ENCODE assay signal across 3 cellular contexts in the genomic region with DNA sequence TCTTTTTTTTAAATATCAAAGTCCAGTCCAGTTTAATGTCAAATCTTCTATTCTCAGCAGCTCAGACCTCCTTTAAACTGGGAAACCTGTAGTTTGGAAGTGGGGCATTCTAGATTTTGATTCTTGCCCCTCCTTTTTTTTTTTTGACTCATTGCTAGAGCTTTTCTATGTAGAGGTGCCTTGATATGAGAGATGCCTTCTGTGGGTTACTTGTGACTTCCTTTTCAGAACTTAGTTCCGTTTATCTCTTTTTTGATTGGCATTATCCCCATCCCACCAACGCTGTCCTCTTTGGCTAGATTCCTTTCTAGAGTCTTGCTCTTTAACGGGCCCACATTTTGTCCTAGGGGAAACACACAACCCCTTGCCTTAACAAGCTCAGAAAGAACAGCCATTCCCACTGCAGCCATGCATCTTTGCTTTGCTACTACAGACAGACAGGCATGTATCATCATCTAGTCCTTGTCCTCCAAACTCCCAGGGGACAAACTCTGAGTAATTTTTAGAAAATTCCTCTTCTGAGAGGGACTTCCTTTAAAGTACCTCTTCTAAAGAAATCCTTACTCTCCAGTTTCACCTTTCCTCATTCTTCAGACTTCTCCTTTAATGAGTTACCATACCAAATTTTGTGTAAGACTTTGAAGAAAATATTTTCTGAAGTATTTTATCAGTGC.
TF ChIP-seq lines count a peak whose summit lies in the region.

No MANE protein-coding gene starts in this region.

TF ChIP-seq in SK-N-SH, 30 proteins besides CTCF, POLR2A, EP300 and RAD21 (continued from another document and continues in another):
- TF ChIP-seq RXRA (IDR thresholded peaks at IDR 0.05; ENCODE audit: borderline replicate concordance, low read depth) (no peak), POLR2AphosphoS5 (IDR thresholded peaks at IDR 0.05; ENCODE audit: low read depth, low read length) (no peak), SMC3 (IDR thresholded peaks at IDR 0.05; ENCODE audit: low read depth, low read length) (no peak), EZH2phosphoT487 (IDR thresholded peaks at IDR 0.05; ENCODE audit: borderline replicate concordance, low read depth) (no peak), GABPA (IDR thresholded peaks at IDR 0.05; ENCODE audit: low read depth) (no peak), FOXM1 (IDR thresholded peaks at IDR 0.05; ENCODE audit: low read depth) (no peak), TEAD4 (IDR thresholded peaks at IDR 0.05; ENCODE audit: borderline replicate concordance, insufficient read depth) (no peak), MEF2A (IDR thresholded peaks at IDR 0.05; ENCODE audit: borderline replicate concordance, low read depth) (no peak), NRF1 (IDR thresholded peaks at IDR 0.05; ENCODE audit: low read depth, low read length) (no peak), GATA2 (CRISPR knock-in tag; IDR thresholded peaks at IDR 0.05) (no peak)
- TF ChIP-seq, protein P1, sequence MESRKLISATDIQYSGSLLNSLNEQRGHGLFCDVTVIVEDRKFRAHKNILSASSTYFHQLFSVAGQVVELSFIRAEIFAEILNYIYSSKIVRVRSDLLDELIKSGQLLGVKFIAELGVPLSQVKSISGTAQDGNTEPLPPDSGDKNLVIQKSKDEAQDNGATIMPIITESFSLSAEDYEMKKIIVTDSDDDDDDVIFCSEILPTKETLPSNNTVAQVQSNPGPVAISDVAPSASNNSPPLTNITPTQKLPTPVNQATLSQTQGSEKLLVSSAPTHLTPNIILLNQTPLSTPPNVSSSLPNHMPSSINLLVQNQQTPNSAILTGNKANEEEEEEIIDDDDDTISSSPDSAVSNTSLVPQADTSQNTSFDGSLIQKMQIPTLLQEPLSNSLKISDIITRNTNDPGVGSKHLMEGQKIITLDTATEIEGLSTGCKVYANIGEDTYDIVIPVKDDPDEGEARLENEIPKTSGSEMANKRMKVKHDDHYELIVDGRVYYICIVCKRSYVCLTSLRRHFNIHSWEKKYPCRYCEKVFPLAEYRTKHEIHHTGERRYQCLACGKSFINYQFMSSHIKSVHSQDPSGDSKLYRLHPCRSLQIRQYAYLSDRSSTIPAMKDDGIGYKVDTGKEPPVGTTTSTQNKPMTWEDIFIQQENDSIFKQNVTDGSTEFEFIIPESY (IDR thresholded peaks at IDR 0.05; ENCODE audit: borderline replicate concordance, low read depth), result no peak
- TF ChIP-seq, protein P2, sequence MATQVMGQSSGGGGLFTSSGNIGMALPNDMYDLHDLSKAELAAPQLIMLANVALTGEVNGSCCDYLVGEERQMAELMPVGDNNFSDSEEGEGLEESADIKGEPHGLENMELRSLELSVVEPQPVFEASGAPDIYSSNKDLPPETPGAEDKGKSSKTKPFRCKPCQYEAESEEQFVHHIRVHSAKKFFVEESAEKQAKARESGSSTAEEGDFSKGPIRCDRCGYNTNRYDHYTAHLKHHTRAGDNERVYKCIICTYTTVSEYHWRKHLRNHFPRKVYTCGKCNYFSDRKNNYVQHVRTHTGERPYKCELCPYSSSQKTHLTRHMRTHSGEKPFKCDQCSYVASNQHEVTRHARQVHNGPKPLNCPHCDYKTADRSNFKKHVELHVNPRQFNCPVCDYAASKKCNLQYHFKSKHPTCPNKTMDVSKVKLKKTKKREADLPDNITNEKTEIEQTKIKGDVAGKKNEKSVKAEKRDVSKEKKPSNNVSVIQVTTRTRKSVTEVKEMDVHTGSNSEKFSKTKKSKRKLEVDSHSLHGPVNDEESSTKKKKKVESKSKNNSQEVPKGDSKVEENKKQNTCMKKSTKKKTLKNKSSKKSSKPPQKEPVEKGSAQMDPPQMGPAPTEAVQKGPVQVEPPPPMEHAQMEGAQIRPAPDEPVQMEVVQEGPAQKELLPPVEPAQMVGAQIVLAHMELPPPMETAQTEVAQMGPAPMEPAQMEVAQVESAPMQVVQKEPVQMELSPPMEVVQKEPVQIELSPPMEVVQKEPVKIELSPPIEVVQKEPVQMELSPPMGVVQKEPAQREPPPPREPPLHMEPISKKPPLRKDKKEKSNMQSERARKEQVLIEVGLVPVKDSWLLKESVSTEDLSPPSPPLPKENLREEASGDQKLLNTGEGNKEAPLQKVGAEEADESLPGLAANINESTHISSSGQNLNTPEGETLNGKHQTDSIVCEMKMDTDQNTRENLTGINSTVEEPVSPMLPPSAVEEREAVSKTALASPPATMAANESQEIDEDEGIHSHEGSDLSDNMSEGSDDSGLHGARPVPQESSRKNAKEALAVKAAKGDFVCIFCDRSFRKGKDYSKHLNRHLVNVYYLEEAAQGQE (IDR thresholded peaks at IDR 0.05; ENCODE audit: low read depth, low read length), result no peak

TF ChIP-seq in SK-N-SH treated with all-trans-retinoic acid at 6 μM for 48 hours, 23 proteins besides CTCF, POLR2A, EP300 and RAD21:
- TF ChIP-seq, protein P3, sequence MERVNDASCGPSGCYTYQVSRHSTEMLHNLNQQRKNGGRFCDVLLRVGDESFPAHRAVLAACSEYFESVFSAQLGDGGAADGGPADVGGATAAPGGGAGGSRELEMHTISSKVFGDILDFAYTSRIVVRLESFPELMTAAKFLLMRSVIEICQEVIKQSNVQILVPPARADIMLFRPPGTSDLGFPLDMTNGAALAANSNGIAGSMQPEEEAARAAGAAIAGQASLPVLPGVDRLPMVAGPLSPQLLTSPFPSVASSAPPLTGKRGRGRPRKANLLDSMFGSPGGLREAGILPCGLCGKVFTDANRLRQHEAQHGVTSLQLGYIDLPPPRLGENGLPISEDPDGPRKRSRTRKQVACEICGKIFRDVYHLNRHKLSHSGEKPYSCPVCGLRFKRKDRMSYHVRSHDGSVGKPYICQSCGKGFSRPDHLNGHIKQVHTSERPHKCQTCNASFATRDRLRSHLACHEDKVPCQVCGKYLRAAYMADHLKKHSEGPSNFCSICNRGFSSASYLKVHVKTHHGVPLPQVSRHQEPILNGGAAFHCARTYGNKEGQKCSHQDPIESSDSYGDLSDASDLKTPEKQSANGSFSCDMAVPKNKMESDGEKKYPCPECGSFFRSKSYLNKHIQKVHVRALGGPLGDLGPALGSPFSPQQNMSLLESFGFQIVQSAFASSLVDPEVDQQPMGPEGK (CRISPR knock-in tag; IDR thresholded peaks at IDR 0.05; ENCODE audit: borderline replicate concordance), result no peak
- no peak for TF ChIP-seq SNAI2 (CRISPR knock-in tag; IDR thresholded peaks at IDR 0.05)
- no peak for TF ChIP-seq GLIS3 (CRISPR knock-in tag; IDR thresholded peaks at IDR 0.05)
- no peak for TF ChIP-seq CSDC2 (CRISPR knock-in tag; IDR thresholded peaks at IDR 0.05)
- TF ChIP-seq ZFP30 (CRISPR knock-in tag; IDR thresholded peaks at IDR 0.05), result no peak
- TF ChIP-seq ISL1 (CRISPR knock-in tag; IDR thresholded peaks at IDR 0.05), result no peak
- TF ChIP-seq TOX (CRISPR knock-in tag; IDR thresholded peaks at IDR 0.05; ENCODE audit: borderline replicate concordance), result no peak
- TF ChIP-seq ARNTL (CRISPR knock-in tag; IDR thresholded peaks at IDR 0.05; ENCODE audit: borderline replicate concordance, low read depth), result no peak
- TF ChIP-seq ESRRG (CRISPR knock-in tag; IDR thresholded peaks at IDR 0.05), result no peak

TF ChIP-seq in GM12878, 131 proteins besides CTCF, POLR2A, EP300 and RAD21 (continued from another document):
- TF ChIP-seq IKZF2 (IDR thresholded peaks at IDR 0.05), result no peak
- TF ChIP-seq, protein P4, sequence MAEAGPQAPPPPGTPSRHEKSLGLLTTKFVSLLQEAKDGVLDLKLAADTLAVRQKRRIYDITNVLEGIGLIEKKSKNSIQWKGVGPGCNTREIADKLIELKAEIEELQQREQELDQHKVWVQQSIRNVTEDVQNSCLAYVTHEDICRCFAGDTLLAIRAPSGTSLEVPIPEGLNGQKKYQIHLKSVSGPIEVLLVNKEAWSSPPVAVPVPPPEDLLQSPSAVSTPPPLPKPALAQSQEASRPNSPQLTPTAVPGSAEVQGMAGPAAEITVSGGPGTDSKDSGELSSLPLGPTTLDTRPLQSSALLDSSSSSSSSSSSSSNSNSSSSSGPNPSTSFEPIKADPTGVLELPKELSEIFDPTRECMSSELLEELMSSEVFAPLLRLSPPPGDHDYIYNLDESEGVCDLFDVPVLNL (IDR thresholded peaks at IDR 0.05; ENCODE audit: low read depth, low read length), result no peak
- TF ChIP-seq, protein P5, sequence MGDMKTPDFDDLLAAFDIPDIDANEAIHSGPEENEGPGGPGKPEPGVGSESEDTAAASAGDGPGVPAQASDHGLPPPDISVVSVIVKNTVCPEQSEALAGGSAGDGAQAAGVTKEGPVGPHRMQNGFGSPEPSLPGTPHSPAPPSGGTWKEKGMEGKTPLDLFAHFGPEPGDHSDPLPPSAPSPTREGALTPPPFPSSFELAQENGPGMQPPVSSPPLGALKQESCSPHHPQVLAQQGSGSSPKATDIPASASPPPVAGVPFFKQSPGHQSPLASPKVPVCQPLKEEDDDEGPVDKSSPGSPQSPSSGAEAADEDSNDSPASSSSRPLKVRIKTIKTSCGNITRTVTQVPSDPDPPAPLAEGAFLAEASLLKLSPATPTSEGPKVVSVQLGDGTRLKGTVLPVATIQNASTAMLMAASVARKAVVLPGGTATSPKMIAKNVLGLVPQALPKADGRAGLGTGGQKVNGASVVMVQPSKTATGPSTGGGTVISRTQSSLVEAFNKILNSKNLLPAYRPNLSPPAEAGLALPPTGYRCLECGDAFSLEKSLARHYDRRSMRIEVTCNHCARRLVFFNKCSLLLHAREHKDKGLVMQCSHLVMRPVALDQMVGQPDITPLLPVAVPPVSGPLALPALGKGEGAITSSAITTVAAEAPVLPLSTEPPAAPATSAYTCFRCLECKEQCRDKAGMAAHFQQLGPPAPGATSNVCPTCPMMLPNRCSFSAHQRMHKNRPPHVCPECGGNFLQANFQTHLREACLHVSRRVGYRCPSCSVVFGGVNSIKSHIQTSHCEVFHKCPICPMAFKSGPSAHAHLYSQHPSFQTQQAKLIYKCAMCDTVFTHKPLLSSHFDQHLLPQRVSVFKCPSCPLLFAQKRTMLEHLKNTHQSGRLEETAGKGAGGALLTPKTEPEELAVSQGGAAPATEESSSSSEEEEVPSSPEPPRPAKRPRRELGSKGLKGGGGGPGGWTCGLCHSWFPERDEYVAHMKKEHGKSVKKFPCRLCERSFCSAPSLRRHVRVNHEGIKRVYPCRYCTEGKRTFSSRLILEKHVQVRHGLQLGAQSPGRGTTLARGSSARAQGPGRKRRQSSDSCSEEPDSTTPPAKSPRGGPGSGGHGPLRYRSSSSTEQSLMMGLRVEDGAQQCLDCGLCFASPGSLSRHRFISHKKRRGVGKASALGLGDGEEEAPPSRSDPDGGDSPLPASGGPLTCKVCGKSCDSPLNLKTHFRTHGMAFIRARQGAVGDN (IDR thresholded peaks at IDR 0.05), result no peak
- TF ChIP-seq CREB1 (IDR thresholded peaks at IDR 0.05; ENCODE audit: low read depth), result no peak
- no peak for TF ChIP-seq NFIC (IDR thresholded peaks at IDR 0.05; ENCODE audit: low read depth, low read length)
- TF ChIP-seq PAX8 (IDR thresholded peaks at IDR 0.05), result no peak
- TF ChIP-seq ZZZ3 (IDR thresholded peaks at IDR 0.05; ENCODE audit: control insufficient read depth, insufficient read length, low read depth), result no peak
- no peak for TF ChIP-seq TAF1 (IDR thresholded peaks at IDR 0.05; ENCODE audit: borderline replicate concordance, low read depth, low read length)
- no peak for TF ChIP-seq JUNB (IDR thresholded peaks at IDR 0.05)
- no peak for TF ChIP-seq CEBPB (IDR thresholded peaks at IDR 0.05; ENCODE audit: borderline replicate concordance in 1 of 2, low read depth in 2 of 2, low read length in 2 of 2)
- no peak for TF ChIP-seq RBBP5 (conservative IDR thresholded peaks at IDR 0.05)
- TF ChIP-seq, protein P6, sequence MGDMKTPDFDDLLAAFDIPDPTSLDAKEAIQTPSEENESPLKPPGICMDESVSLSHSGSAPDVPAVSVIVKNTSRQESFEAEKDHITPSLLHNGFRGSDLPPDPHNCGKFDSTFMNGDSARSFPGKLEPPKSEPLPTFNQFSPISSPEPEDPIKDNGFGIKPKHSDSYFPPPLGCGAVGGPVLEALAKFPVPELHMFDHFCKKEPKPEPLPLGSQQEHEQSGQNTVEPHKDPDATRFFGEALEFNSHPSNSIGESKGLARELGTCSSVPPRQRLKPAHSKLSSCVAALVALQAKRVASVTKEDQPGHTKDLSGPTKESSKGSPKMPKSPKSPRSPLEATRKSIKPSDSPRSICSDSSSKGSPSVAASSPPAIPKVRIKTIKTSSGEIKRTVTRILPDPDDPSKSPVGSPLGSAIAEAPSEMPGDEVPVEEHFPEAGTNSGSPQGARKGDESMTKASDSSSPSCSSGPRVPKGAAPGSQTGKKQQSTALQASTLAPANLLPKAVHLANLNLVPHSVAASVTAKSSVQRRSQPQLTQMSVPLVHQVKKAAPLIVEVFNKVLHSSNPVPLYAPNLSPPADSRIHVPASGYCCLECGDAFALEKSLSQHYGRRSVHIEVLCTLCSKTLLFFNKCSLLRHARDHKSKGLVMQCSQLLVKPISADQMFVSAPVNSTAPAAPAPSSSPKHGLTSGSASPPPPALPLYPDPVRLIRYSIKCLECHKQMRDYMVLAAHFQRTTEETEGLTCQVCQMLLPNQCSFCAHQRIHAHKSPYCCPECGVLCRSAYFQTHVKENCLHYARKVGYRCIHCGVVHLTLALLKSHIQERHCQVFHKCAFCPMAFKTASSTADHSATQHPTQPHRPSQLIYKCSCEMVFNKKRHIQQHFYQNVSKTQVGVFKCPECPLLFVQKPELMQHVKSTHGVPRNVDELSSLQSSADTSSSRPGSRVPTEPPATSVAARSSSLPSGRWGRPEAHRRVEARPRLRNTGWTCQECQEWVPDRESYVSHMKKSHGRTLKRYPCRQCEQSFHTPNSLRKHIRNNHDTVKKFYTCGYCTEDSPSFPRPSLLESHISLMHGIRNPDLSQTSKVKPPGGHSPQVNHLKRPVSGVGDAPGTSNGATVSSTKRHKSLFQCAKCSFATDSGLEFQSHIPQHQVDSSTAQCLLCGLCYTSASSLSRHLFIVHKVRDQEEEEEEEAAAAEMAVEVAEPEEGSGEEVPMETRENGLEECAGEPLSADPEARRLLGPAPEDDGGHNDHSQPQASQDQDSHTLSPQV (IDR thresholded peaks at IDR 0.05), result no peak
